Comparison of ENCODE assay signal across 22 cellular contexts in the genomic region with DNA sequence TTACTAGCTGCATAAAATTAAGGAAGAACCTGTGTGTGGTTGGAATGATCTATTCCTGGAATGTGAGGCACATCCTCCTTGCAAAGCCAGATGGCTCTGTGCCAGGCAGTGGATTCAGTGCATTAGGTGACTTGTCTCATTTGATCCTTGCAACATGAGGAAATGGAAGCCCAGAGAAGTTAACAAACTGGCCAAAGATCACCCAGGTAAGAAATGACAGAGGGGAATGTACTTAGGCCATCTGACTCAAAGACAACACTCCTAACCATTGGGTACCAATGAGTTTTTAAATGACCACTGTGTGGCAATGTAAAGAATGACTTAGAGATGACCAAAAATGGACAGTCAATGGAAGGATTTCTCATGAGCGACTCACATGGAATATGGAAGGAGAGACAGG.
DNase-seq lines count a peak whose midpoint lies in the region; ATAC-seq and TF ChIP-seq lines count a peak whose summit lies in the region.
"Had no signal": no experiment of that assay in that cellular context is flagged by ENCODE, and none has a peak within 500 bp of the region (broad histone marks: within the 10 kb centered on the region; RNA-seq: fewer than 3 reads in every experiment).

No MANE protein-coding gene starts in this region.

- H3K9me3 ChIP-seq in RWPE2 (ENCODE audit: severe bottlenecking): no peaks in the 10 kb centered on the region
- H3K9me3 ChIP-seq in osteoblast (ENCODE audit: low read depth, low read length): no peaks in the 10 kb centered on the region
- H3K9me3 ChIP-seq: esophagus squamous epithelium, prostate gland, suprapubic skin had no signal

- H3K36me3 ChIP-seq in RWPE2 (ENCODE audit: low read depth) (no peaks in the 10 kb centered on the region), osteoblast (ENCODE audit: insufficient read depth, low read length) (no peaks in the 10 kb centered on the region)
- H3K36me3 ChIP-seq: esophagus squamous epithelium, prostate gland, suprapubic skin had no signal

- DNase-seq in GM03348 (ENCODE audit: low spot score) (peak; percentile 26), RWPE2 (ENCODE audit: low spot score) (peak; percentile 62), fibroblast of mammary gland (ENCODE audit: low read depth) (peak; percentile 69), osteoblast (ENCODE audit: insufficient read length, low spot score, missing footprints) (peak; percentile 44), HT-29 (ENCODE audit: low spot score) (no peak)
- DNase-seq in stimulated activated CD4-positive, alpha-beta T cell treated with anti-CD3 and anti-CD28 coated beads, Interleukin-1b, Interleukin-23, amount 100 ng/mL, for 48 hours: no peak
- DNase-seq: activated effector memory CD4-positive, alpha-beta T cell treated with anti-CD3 and anti-CD28 coated beads, Interleukin-2, amount 50 U/mL, for 16 hours; CD4-positive, alpha-beta T cell; DMS 273 treated with DMSO at 0.1 percent for 48 hours; effector CD4-positive, alpha-beta T cell; esophagus squamous epithelium; left ventricle myocardium superior; NCI-H1417; NCI-H524; NK-92 treated with Interleukin-12 subunit alpha and Interleukin-12 subunit beta, amount 100 ng/mL, for 24 hours; stimulated activated CD4-positive, alpha-beta T cell treated with anti-CD3 and anti-CD28 coated beads, Interleukin-2, amount 100 ng/mL, for 24 hours had no signal

- TF ChIP-seq CTCF in RWPE2 (IDR thresholded peaks at IDR 0.05; ENCODE audit: poor library complexity, severe bottlenecking): no peak
- TF ChIP-seq CTCF in fibroblast of mammary gland (conservative IDR thresholded peaks at IDR 0.05; ENCODE audit: control insufficient read depth, insufficient read depth, low read depth, low read length): no peak
- no peak for TF ChIP-seq CTCF in osteoblast (IDR thresholded peaks at IDR 0.05; ENCODE audit: extremely low read depth, low read depth, low read length)

- no peaks in the 10 kb centered on the region for H4K20me1 ChIP-seq in osteoblast (ENCODE audit: insufficient read depth, low read length)

- H3K79me2 ChIP-seq in osteoblast (ENCODE audit: insufficient read depth, low read length): no peaks in the 10 kb centered on the region

- ATAC-seq in RWPE2 (ENCODE audit: low read depth) (peak; percentile 66), GM18505 (IDR thresholded peaks at IDR 0.05; ENCODE audit: unreplicated experiment) (no peak), HG02798 (IDR thresholded peaks at IDR 0.05; ENCODE audit: poor library complexity, unreplicated experiment) (no peak)
- ATAC-seq: left ventricle myocardium superior; stimulated activated effector memory CD8-positive, alpha-beta T cell treated with anti-CD3 and anti-CD28 coated beads, Interleukin-12 subunit alpha, Interleukin-12 subunit beta, amount 100 ng/mL, for 72 hours had no signal

- no peak for TF ChIP-seq POLR2A in GM18505 (IDR thresholded peaks at IDR 0.05; ENCODE audit: borderline replicate concordance, extremely low read depth, insufficient read depth, insufficient read length)

- H3K4me2 ChIP-seq in osteoblast (ENCODE audit: insufficient read depth, low read length): peak overlapping the region; percentile 37

- peaks cover 30% of the 10 kb centered on the region for H3K4me1 ChIP-seq in RWPE2 (ENCODE audit: insufficient read depth, poor library complexity, severe bottlenecking)
- H3K4me1 ChIP-seq in osteoblast (ENCODE audit: insufficient read depth, low read length): peaks cover 50% of the 10 kb centered on the region
- H3K4me1 ChIP-seq: esophagus squamous epithelium, prostate gland had no signal

- peak overlapping the region; percentile 72 for H2AFZ ChIP-seq in osteoblast (ENCODE audit: low read length)

- H3K27ac ChIP-seq in RWPE2 (ENCODE audit: poor library complexity, severe bottlenecking): peak overlapping the region; percentile 52
- H3K27ac ChIP-seq in osteoblast (ENCODE audit: low read depth, low read length): peak overlapping the region; percentile 82
- H3K27ac ChIP-seq: esophagus squamous epithelium, prostate gland, SK-N-MC, suprapubic skin had no signal

- no peaks in the 10 kb centered on the region for H3K27me3 ChIP-seq in RWPE2 (ENCODE audit: insufficient read depth, poor library complexity, severe bottlenecking)
- no peaks in the 10 kb centered on the region for H3K27me3 ChIP-seq in osteoblast (ENCODE audit: insufficient read depth, low read length)
- H3K27me3 ChIP-seq: suprapubic skin had no signal

- no peak overlapping the region for H3K4me3 ChIP-seq in RWPE2 (ENCODE audit: severe bottlenecking)
- H3K4me3 ChIP-seq in fibroblast of mammary gland (ENCODE audit: control insufficient read depth, low read depth, low read length): no peak overlapping the region
- H3K4me3 ChIP-seq in osteoblast (ENCODE audit: insufficient read depth, low read length): no peak overlapping the region
- H3K4me3 ChIP-seq: esophagus squamous epithelium, prostate gland, SK-N-MC, suprapubic skin had no signal

Comparison
In these comparisons a context has a peak if more than half of its experiments do, and no peak if none do; other contexts are left out.
1. DNase-seq: peak in GM03348 (single experiment), RWPE2 (single experiment), fibroblast of mammary gland (single experiment) and osteoblast (single experiment); none in stimulated activated CD4-positive, alpha-beta T cell treated with anti-CD3 and anti-CD28 coated beads, Interleukin-1b, Interleukin-23, amount 100 ng/mL, for 48 hours (single experiment) and HT-29 (single experiment).